In the genomic region with DNA sequence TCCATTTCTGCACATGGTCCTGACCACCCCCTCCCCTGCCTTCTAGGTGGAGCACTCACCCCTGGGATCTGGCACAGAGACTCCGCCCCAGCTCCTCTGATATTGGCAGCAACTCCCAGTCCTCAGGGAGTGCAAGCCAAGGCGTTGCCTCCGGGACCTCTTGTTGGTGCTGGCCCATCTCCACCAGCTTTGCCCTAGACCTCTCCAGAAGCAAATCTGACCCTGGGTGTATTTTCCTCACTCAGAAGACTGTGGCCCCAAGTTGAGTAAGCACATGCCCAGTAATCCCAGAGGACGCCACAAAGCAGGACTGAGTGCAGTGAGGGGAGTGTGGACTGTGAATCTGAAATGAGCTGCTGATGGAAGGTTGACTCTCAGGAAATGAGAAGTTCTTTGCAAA, we compare ENCODE assay signal across 20 cellular contexts.
"Had no signal": no experiment of that assay in that cellular context is flagged by ENCODE, and none has a peak within 500 bp of the region (broad histone marks: within the 10 kb centered on the region; RNA-seq: fewer than 3 reads in every experiment).

No MANE protein-coding gene starts in this region.

- H3K27ac ChIP-seq: cardiac muscle cell, right atrium auricular region, testis, VCaP had no signal

- H3K9me3 Mint-ChIP-seq: activated naive CD4-positive, alpha-beta T cell treated with anti-CD3 and anti-CD28 coated beads, Interleukin-2, amount 10 ng/mL, durations not matched to agents 7 days and 5 days; activated T-cell treated with anti-CD3 and anti-CD28 coated beads, Interleukin-2, amount 50 U/mL, for 24 hours; natural killer cell; stimulated activated naive CD8-positive, alpha-beta T cell treated with anti-CD3 and anti-CD28 coated beads, Interleukin-15, amount 100 ng/mL, for 72 hours had no signal

- H3K27me3 ChIP-seq: cardiac muscle cell, right atrium auricular region, testis had no signal

- H3K36me3 Mint-ChIP-seq: activated naive CD4-positive, alpha-beta T cell treated with anti-CD3 and anti-CD28 coated beads, Interleukin-2, amount 10 ng/mL, durations not matched to agents 7 days and 5 days; natural killer cell had no signal

- H3K4me3 ChIP-seq: cardiac muscle cell, right atrium auricular region, testis had no signal

- H3K36me3 ChIP-seq: cardiac muscle cell, right atrium auricular region had no signal

- H3K9me3 ChIP-seq: right atrium auricular region, testis had no signal

- H3K4me1 Mint-ChIP-seq: natural killer cell had no signal

- H3K4me3 Mint-ChIP-seq: activated naive CD4-positive, alpha-beta T cell treated with anti-CD3 and anti-CD28 coated beads, Interleukin-2, amount 10 ng/mL, durations not matched to agents 7 days and 5 days; activated T-cell treated with anti-CD3 and anti-CD28 coated beads, Interleukin-2, amount 50 U/mL, for 24 hours; natural killer cell; stimulated activated naive CD8-positive, alpha-beta T cell treated with anti-CD3 and anti-CD28 coated beads, Interleukin-15, amount 100 ng/mL, for 72 hours had no signal

- ATAC-seq: natural killer cell; stimulated activated naive CD8-positive, alpha-beta T cell treated with anti-CD3 and anti-CD28 coated beads, Interleukin-15, amount 100 ng/mL, for 72 hours had no signal

- H3K4me1 ChIP-seq: right atrium auricular region, testis had no signal

- H3K27me3 Mint-ChIP-seq: progenitor cell of endocrine pancreas had no signal

- DNase-seq: activated CD4-positive, alpha-beta T cell treated with anti-CD3 and anti-CD28 coated beads, Interleukin-2, amount 50 U/mL, for 48 hours; activated naive CD4-positive, alpha-beta T cell treated with anti-CD3 and anti-CD28 coated beads, Interleukin-2, amount 10 ng/mL, durations not matched to agents 7 days and 5 days; activated T-cell treated with anti-CD3 and anti-CD28 coated beads, Interleukin-2, amount 50 U/mL, for 24 hours; erythroblast; hypothalamus; kidney; mesendoderm; natural killer cell; nucleus accumbens; small intestine; stimulated activated CD4-positive, alpha-beta T cell treated with anti-CD3 and anti-CD28 coated beads, Interleukin-4, amount 100 ng/mL, for 4 hours; stimulated activated CD8-positive, alpha-beta memory T cell treated with anti-CD3 and anti-CD28 coated beads, Interleukin-4, amount 100 ng/mL, for 48 hours; stimulated activated naive CD8-positive, alpha-beta T cell treated with anti-CD3 and anti-CD28 coated beads, Interleukin-15, amount 100 ng/mL, for 72 hours; T-helper 1 cell; T1000; testis had no signal

- H3K27ac Mint-ChIP-seq: activated naive CD4-positive, alpha-beta T cell treated with anti-CD3 and anti-CD28 coated beads, Interleukin-2, amount 10 ng/mL, durations not matched to agents 7 days and 5 days; activated T-cell treated with anti-CD3 and anti-CD28 coated beads, Interleukin-2, amount 50 U/mL, for 24 hours; natural killer cell; progenitor cell of endocrine pancreas had no signal
